Comparison of ENCODE assay signal across 8 cellular contexts in genomic region chr2:156341482-156342251, GRCh38.
DNase-seq lines count a peak whose midpoint lies in the region; ATAC-seq and FAIRE-seq lines count a peak whose summit lies in the region.

No MANE protein-coding gene starts in this region.

- FAIRE-seq in endometrium (lab: Jason Lieb, UNC): peak; percentile 12

- ATAC-seq in GM21360 (IDR thresholded peaks at IDR 0.05; ENCODE audit: unreplicated experiment): peak; percentile 82

- DNase-seq in COLO668 (lab: John Stamatoyannopoulos, UW; ENCODE audit: unreplicated experiment): peak; percentile 98
- DNase-seq in HS-5 (ENCODE audit: low read depth): peak; percentile 85
- peak; percentile 96 for DNase-seq in NOMO-1 treated with dmso at 0.1 percent for 144 hours (lab: John Stamatoyannopoulos, UW; ENCODE audit: unreplicated experiment)
- DNase-seq in activated CD8-positive, alpha-beta memory T cell treated with anti-CD3 and anti-CD28 coated beads, Interleukin-2, amount 50 U/mL, for 24 hours (ENCODE audit: extremely low read depth): peak; percentile 81
- DNase-seq in midbrain (lab: John Stamatoyannopoulos, UW): peak; percentile 81
- DNase-seq in stimulated activated CD8-positive, alpha-beta memory T cell treated with anti-CD3 and anti-CD28 coated beads, Interleukin-2, amount 100 ng/mL, for 48 hours (ENCODE audit: low read depth in 2 of 2): peak; percentile 82 to 89

Comparison
In these comparisons a context has a peak if more than half of its experiments do, and no peak if none do; other contexts are left out.
1. Peak in every context shown above with its lines: DNase-seq and ATAC-seq.